11 cellular contexts compared by ENCODE assay signal in genomic region chr2:227326783-227327182, GRCh38. TPM values are rescaled to one million over a fixed set of nuclear protein-coding genes. Genes with fewer than 3 reads are reported as not detected.
A peak's percentile ranks its signal among the peaks of the same experiment; 100 is the strongest.
DNase-seq lines count a peak whose midpoint lies in the region; ATAC-seq and TF ChIP-seq lines count a peak whose summit lies in the region.
"Had no signal": no experiment of that assay in that cellular context is flagged by ENCODE, and none has a peak within 500 bp of the region (broad histone marks: within the 10 kb centered on the region; RNA-seq: fewer than 3 reads in every experiment).

No MANE protein-coding gene starts in this region.

- no peaks in the 10 kb centered on the region for H3K4me1 ChIP-seq in breast epithelium
- H3K4me1 ChIP-seq in tibial artery: peaks cover 0 to 26% (median 9%) of the 10 kb centered on the region in 4 donors

- H3K27ac ChIP-seq in breast epithelium: no peak overlapping the region
- peak overlapping the region; percentile 95 for H3K27ac ChIP-seq in VCaP
- no peak overlapping the region for H3K27ac ChIP-seq in tibial artery

- H3K9me3 Mint-ChIP-seq in MCF 10A (ENCODE audit: unreplicated experiment): no peaks in the 10 kb centered on the region

- no peaks in the 10 kb centered on the region for H3K36me3 ChIP-seq in breast epithelium
- H3K36me3 ChIP-seq in tibial artery: peaks cover 0 to 13% (median 11%) of the 10 kb centered on the region in 3 donors

- peaks cover 10% of the 10 kb centered on the region for H3K36me3 Mint-ChIP-seq in MCF 10A (ENCODE audit: insufficient read depth, unreplicated experiment)

- no peaks in the 10 kb centered on the region for H3K27me3 Mint-ChIP-seq in MCF 10A (ENCODE audit: insufficient read depth, unreplicated experiment)

- H3K4me3 ChIP-seq in breast epithelium: no peak overlapping the region
- H3K4me3 ChIP-seq in fibroblast of villous mesenchyme (ENCODE audit: low read depth, low read length): peak overlapping the region; percentile 97
- H3K4me3 ChIP-seq in tibial artery: peak overlapping the region; percentile 93 to 95

- DNase-seq in MCF 10A (ENCODE audit: unreplicated experiment) (no peak), breast epithelium (ENCODE audit: low spot score in 2 of 2) (no peak), fibroblast of villous mesenchyme (ENCODE audit: low read depth) (no peak), tibial artery (no peak), NCI-H446 (lab: John Stamatoyannopoulos, UW) (no peak)
- DNase-seq: activated CD4-positive, alpha-beta T cell treated with anti-CD3 and anti-CD28 coated beads, Interleukin-2, amount 50 U/mL, for 4 hours; left ventricle myocardium superior; stimulated activated CD4-positive, alpha-beta T cell treated with anti-CD3 and anti-CD28 coated beads, Interleukin-2, amount 100 ng/mL, for 48 hours had no signal

- H3K27me3 ChIP-seq in breast epithelium (no peaks in the 10 kb centered on the region), tibial artery (no peaks in the 10 kb centered on the region)

- POLR2A ChIA-PET in MCF 10A (lab: Yijun Ruan, JAX): interaction anchor here (1.4 to 1.5 kb wide), 2 partner anchors 19 to 52 kb away, joined by 3 to 4 read pairs; no protein-coding TSS in a partner anchor

- H3K27ac Mint-ChIP-seq in MCF 10A (ENCODE audit: low read depth, unreplicated experiment): peak overlapping the region; percentile 92

- intact Hi-C loops in MCF 10A (cut with micrococcal nuclease) (loop anchor here (2.0 to 10.0 kb wide), 2 partner anchors 196 to 438 kb away; no protein-coding TSS in a partner anchor), breast epithelium (cut with DNase I; ENCODE audit: low total_unique reads) (no loop called here), tibial artery (cut with DNase I; ENCODE audit: low total_unique reads) (no loop called here)

- ATAC-seq in HG02870 (IDR thresholded peaks at IDR 0.05; ENCODE audit: unreplicated experiment) (no peak), HG02970 (IDR thresholded peaks at IDR 0.05; ENCODE audit: low FRiP score, unreplicated experiment) (no peak)
- ATAC-seq: left ventricle myocardium superior had no signal

- H3K4me3 Mint-ChIP-seq in MCF 10A (ENCODE audit: unreplicated experiment): peak overlapping the region; percentile 89

- no peaks in the 10 kb centered on the region for H3K9me3 ChIP-seq in breast epithelium
- no peaks in the 10 kb centered on the region for H3K9me3 ChIP-seq in tibial artery

- CTCF ChIA-PET in MCF 10A (lab: Yijun Ruan, JAX): interaction anchor here (0.6 kb wide), 2 partner anchors 96 to 133 kb away, joined by 3 read pairs; no protein-coding TSS in a partner anchor

- no peak for TF ChIP-seq POLR2A in breast epithelium (IDR thresholded peaks at IDR 0.05)

- H3K4me1 Mint-ChIP-seq in MCF 10A (ENCODE audit: insufficient read depth, unreplicated experiment): peaks cover 5% of the 10 kb centered on the region

- TF ChIP-seq CTCF in MCF 10A (IDR thresholded peaks at IDR 0.05; ENCODE audit: unreplicated experiment) (no peak), breast epithelium (IDR thresholded peaks at IDR 0.05) (no peak), VCaP (conservative IDR thresholded peaks at IDR 0.05) (no peak), fibroblast of villous mesenchyme (IDR thresholded peaks at IDR 0.05; ENCODE audit: insufficient read depth, low read depth, low read length) (no peak), tibial artery (IDR thresholded peaks at IDR 0.05) (no peak)

- BruUV-seq in MCF 10A (replicated peaks; lab: Mats Ljungman, UMichigan): no TSS peak

RNA-seq across cellular contexts. Expression of gene MFF, which starts 1.7 kb away (rescaled TPM):
- 81.2 and 90.2 TPM in 2 replicates for total RNA-seq in MCF 10A (2022)
- total RNA-seq in breast epithelium: 100 to 1,000 TPM; 120 to 135 (median 122) TPM
- total RNA-seq in fibroblast of villous mesenchyme: 67.0 and 85.9 TPM in 2 replicates

RNA-seq across cellular contexts. Expression of gene TM4SF20, which starts 52.3 kb away (rescaled TPM):
- total RNA-seq in MCF 10A (2022): not detected in 2 replicates
- not detected for total RNA-seq in breast epithelium
- total RNA-seq in fibroblast of villous mesenchyme: under 0.01 TPM in 1 of 2 replicates, not detected in the other
- total RNA-seq: left ventricle myocardium superior had no signal

Comparison
In these comparisons a context has a peak if more than half of its experiments do, and no peak if none do; other contexts are left out.
1. H3K4me3 ChIP-seq: peak in fibroblast of villous mesenchyme (single experiment) and tibial artery (2 of 2); none in breast epithelium (0 of 3).